Comparison of ENCODE assay signal across 8 cellular contexts in the genomic region with DNA sequence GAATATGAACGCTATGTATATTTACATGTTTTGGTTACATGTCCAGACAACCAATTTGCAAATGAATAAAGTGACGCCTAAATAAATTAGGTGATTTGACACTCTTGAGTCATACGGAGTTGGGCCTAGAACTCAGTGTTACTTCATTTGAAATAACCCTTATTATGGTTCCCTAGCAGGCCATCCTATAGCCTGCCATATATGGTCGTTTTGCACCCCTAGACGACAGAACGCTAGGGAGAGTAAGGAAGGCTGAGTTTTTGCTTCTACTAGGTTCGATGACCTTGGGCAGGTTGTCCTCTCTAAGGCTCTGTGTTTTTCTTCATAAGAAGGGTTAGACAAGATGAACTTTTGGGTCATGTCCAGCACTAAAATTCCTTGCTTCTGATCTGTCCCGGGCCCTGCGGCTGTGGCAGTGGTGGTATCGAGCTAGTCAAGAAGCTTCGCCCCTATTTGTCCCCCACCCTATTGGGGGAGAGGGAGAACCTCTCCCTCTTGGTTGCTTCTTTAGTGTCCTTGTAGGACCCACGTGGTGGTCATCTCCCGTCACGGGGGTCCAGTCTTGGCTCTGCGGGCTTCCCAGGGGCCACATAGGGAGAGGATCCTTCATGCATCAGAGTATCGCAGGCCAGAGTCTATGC. TPM values are rescaled to one million over a fixed set of nuclear protein-coding genes. Genes with fewer than 3 reads are reported as not detected.
A peak's percentile ranks its signal among the peaks of the same experiment; 100 is the strongest.
DNase-seq lines count a peak whose midpoint lies in the region; ATAC-seq and TF ChIP-seq lines count a peak whose summit lies in the region.

No MANE protein-coding gene starts in this region.

- peaks cover under 1 to 5% of the 10 kb centered on the region in 2 donors for H3K27me3 Mint-ChIP-seq in natural killer cell treated with Interleukin-12 subunit alpha and Interleukin-12 subunit beta and Interleukin-15 and Interleukin-18, amount 100 ng/mL, for 72 hours

- no peaks in the 10 kb centered on the region for H3K36me3 Mint-ChIP-seq in natural killer cell treated with Interleukin-12 subunit alpha and Interleukin-12 subunit beta and Interleukin-15 and Interleukin-18, amount 100 ng/mL, for 72 hours

- H3K27me3 ChIP-seq in HUES6 (ENCODE audit: control insufficient read depth, insufficient read depth, low read length) (no peaks in the 10 kb centered on the region), dorsolateral prefrontal cortex (no peaks in the 10 kb centered on the region)

- peak overlapping the region; percentile 37 for H3K4me3 ChIP-seq in AG04449 (ENCODE audit: low read depth, low read length)
- peak overlapping the region; percentile 41 for H3K4me3 ChIP-seq in HUES6 (ENCODE audit: low read depth, low read length)
- peak overlapping the region; percentile 21 to 97 (median 86) for H3K4me3 ChIP-seq in dorsolateral prefrontal cortex

- H3K27ac ChIP-seq in HUES6 (ENCODE audit: low read depth, low read length): no peak overlapping the region
- H3K27ac ChIP-seq in dorsolateral prefrontal cortex: peak overlapping the region in 54 of 59 donors; percentile 33 to 92 (median 74)

- H3K9me3 Mint-ChIP-seq in natural killer cell treated with Interleukin-12 subunit alpha and Interleukin-12 subunit beta and Interleukin-15 and Interleukin-18, amount 100 ng/mL, for 72 hours: no peaks in the 10 kb centered on the region

- peak overlapping the region; percentile 23 for H3K4me3 Mint-ChIP-seq in natural killer cell treated with Interleukin-12 subunit alpha and Interleukin-12 subunit beta and Interleukin-15 and Interleukin-18, amount 100 ng/mL, for 72 hours

- POLR2A ChIA-PET in AG04449 (lab: Yijun Ruan, JAX): no interaction called here

- peaks cover 9 to 11% of the 10 kb centered on the region in 2 donors for H3K4me1 Mint-ChIP-seq in natural killer cell treated with Interleukin-12 subunit alpha and Interleukin-12 subunit beta and Interleukin-15 and Interleukin-18, amount 100 ng/mL, for 72 hours (ENCODE audit: low read depth in 2 of 2)

- no peaks in the 10 kb centered on the region for H3K36me3 ChIP-seq in HUES6 (ENCODE audit: control insufficient read depth, insufficient read depth, low read length)

- intact Hi-C loops in dorsolateral prefrontal cortex (cut with DNase I): loop anchor here in 1 of 2 donors (2.0 to 10.0 kb wide), 3 partner anchors 72 to 304 kb away; a partner anchor contains a TSS

- no peak for DNase-seq in AG04449 (ENCODE audit: low read depth, low spot score)
- no peak for DNase-seq in dorsolateral prefrontal cortex
- no peak for DNase-seq in natural killer cell treated with Interleukin-12 subunit alpha and Interleukin-12 subunit beta and Interleukin-15 and Interleukin-18, amount 100 ng/mL, for 72 hours (ENCODE audit: low spot score)
- no peak for DNase-seq in CD1c-positive myeloid dendritic cell (ENCODE audit: extremely low spot score)
- no peak for DNase-seq in GDM1 (lab: John Stamatoyannopoulos, UW)

- H3K9me3 ChIP-seq in HUES6 (ENCODE audit: control insufficient read depth, insufficient read depth, low read depth, low read length): no peaks in the 10 kb centered on the region

- peak overlapping the region in 1 of 2 donors; percentile 65 for H3K27ac Mint-ChIP-seq in natural killer cell treated with Interleukin-12 subunit alpha and Interleukin-12 subunit beta and Interleukin-15 and Interleukin-18, amount 100 ng/mL, for 72 hours

- CTCF ChIA-PET in AG04449 (lab: Yijun Ruan, JAX): interaction anchor here (1.2 kb wide), 1 partner anchor 73 kb away, joined by 4 read pairs; no protein-coding TSS in a partner anchor

- TF ChIP-seq CTCF in AG04449 (IDR thresholded peaks at IDR 0.05; ENCODE audit: insufficient read depth, low read length, missing control alignments): no peak
- TF ChIP-seq CTCF in dorsolateral prefrontal cortex (IDR thresholded peaks at IDR 0.05 in 54 of 56, conservative IDR thresholded peaks at IDR 0.05 in 2 of 56; ENCODE audit: low read depth in 1 of 56, partially characterized antibody in 56 of 56): no peak

- no peak for ATAC-seq in natural killer cell treated with Interleukin-12 subunit alpha and Interleukin-12 subunit beta and Interleukin-15 and Interleukin-18, amount 100 ng/mL, for 72 hours
- no peak for ATAC-seq in HG02884 (IDR thresholded peaks at IDR 0.05; ENCODE audit: unreplicated experiment)
- no peak for ATAC-seq in GM18502 (IDR thresholded peaks at IDR 0.05; ENCODE audit: poor library complexity, unreplicated experiment)

- H3K9ac ChIP-seq in HUES6 (ENCODE audit: low read length): no peak overlapping the region

- H3K4me1 ChIP-seq in HUES6 (ENCODE audit: control insufficient read depth, insufficient read depth, low read length): peaks cover 31% of the 10 kb centered on the region

RNA-seq across cellular contexts. Expression of a gene that starts 0.6 kb away (rescaled TPM):
- total RNA-seq in dorsolateral prefrontal cortex: 10 to 100 TPM; 14.0 to 28.7 (median 20.0) TPM
- total RNA-seq in natural killer cell treated with Interleukin-12 subunit alpha and Interleukin-12 subunit beta and Interleukin-15 and Interleukin-18, amount 100 ng/mL, for 72 hours: 100 to 1,000 TPM in 1 of 2 donors, 10 to 100 TPM in 1; 73.4 to 140 TPM
